In the genomic region with DNA sequence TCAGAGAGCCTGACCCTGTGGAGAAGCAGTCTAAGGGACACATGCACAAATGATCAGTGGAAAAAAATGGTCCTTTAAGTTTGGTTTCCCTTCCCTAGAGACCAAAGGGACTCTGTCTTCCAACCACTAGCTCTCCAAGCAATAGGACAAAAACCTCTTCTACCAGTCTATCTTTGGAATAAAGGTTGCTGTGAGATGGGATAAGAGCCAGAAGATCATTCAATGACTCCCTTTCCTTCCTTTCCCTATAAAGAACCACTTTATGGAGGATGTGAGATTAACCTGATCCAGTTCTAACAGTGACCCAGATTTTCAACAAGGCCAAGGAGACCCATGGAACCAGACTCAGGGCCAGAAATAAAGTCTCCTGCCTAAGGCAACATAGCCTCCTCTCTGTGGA, we compare ENCODE assay signal across 1 cellular context.
TF ChIP-seq lines count a peak whose summit lies in the region.

No MANE protein-coding gene starts in this region.

TF ChIP-seq in endothelial cell of umbilical vein, 7 proteins besides CTCF, POLR2A, EP300 and RAD21:
- TF ChIP-seq GATA2 (IDR thresholded peaks at IDR 0.05; ENCODE audit: insufficient read depth, insufficient read length, low read depth, low read length), result peak; percentile 64
- TF ChIP-seq JUN (IDR thresholded peaks at IDR 0.05; ENCODE audit: borderline replicate concordance, insufficient read depth, insufficient read length, low read depth), result peak; percentile 18
- TF ChIP-seq EZH2 (IDR thresholded peaks at IDR 0.05; ENCODE audit: borderline replicate concordance, low read depth, low read length, severe bottlenecking), result no peak
